8 cellular contexts compared by ENCODE assay signal in the genomic region with DNA sequence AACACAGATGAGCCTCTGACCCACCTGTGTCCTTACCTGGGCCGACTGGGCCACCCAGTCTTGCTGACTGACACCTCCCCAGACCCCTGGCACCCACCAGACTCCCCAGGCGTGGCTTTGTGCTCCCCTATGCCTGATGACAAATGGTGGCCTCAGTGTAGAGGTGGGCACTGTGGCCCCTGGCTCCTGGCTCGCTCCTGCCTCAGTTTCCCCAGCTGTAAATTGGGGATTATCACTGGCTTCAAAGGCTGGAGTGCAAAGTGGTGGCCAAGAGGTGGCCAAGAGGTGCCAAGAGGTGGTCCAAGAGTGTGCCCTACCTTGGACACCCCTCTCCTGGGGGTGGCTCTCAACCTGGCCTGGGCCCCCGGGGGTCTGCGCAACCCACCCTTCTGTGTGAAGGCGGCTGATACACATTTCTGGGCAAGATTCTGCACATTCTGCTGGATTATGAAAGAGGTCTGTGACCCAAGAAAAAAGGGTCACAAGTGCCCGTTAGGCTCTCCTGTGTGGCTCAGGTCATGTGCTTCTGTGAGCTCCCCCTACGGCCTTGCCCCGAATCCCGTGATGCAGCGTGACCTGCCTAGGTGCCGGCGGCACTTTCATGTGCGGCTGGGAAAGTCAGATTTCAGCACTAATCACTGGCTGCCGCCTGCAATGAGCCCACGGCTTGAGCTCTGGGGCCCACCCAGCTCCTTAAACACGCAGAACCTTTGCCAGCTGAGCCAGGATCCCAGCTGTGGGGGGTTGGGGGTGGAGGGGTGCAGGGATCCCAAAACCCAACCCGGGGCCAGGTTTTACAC. TPM values are rescaled to one million over a fixed set of nuclear protein-coding genes. Genes with fewer than 3 reads are reported as not detected.
A peak's percentile ranks its signal among the peaks of the same experiment; 100 is the strongest.
DNase-seq lines count a peak whose midpoint lies in the region; ATAC-seq, FAIRE-seq and TF ChIP-seq lines count a peak whose summit lies in the region.
"Not testable (repeated sequence)": the region's sequence is repeated elsewhere in the genome, so short reads cannot be mapped to it uniquely, and the experiment has no call there.

No MANE protein-coding gene starts in this region.

- peaks cover 88% of the 10 kb centered on the region for H3K36me3 ChIP-seq in NT2/D1 (ENCODE audit: insufficient read depth, insufficient read length, low read length)
- peaks cover 9 to 27% of the 10 kb centered on the region in 2 experiments for H3K36me3 ChIP-seq in keratinocyte (ENCODE audit: control insufficient read depth in 2 of 2, extremely low read depth in 1 of 2, insufficient read depth in 2 of 2, low read length in 2 of 2)
- H3K36me3 ChIP-seq in stomach smooth muscle (ENCODE audit: control insufficient read depth in 2 of 2, insufficient read depth in 2 of 2, low read length in 2 of 2) = not testable (repeated sequence)

- peaks cover 76% of the 10 kb centered on the region for H4K20me1 ChIP-seq in keratinocyte (ENCODE audit: control insufficient read depth, extremely low read depth, insufficient read depth, low read length)

- H3K4me3 Mint-ChIP-seq in T-helper 2 cell treated with Interferon-gamma antibody and Interleukin-4, amounts not matched to agents 5 μg/mL and 100 μg/mL, for 36 hours = not testable (repeated sequence)
- H3K4me3 Mint-ChIP-seq in activated T-helper 17 cell treated with anti-CD3 and anti-CD28 coated beads, Interleukin-2, amount 50 U/mL, for 72 hours = peak overlapping the region; percentile 81

- ATAC-seq in activated T-helper 17 cell treated with anti-CD3 and anti-CD28 coated beads, Interleukin-2, amount 50 U/mL, for 72 hours (replicated peaks) = not testable (repeated sequence)

- in situ Hi-C loops in Caki2 (cut with HindIII; ENCODE audit: low pct_unique_long_range_greater_than_20kb, low sequenced_read_pairs) = not testable (repeated sequence)

- H3K9me3 Mint-ChIP-seq in T-helper 2 cell treated with Interferon-gamma antibody and Interleukin-4, amounts not matched to agents 5 μg/mL and 100 μg/mL, for 36 hours; activated T-helper 17 cell treated with anti-CD3 and anti-CD28 coated beads, Interleukin-2, amount 50 U/mL, for 72 hours: not testable (repeated sequence)

- peaks cover 95% of the 10 kb centered on the region for H3K79me2 ChIP-seq in keratinocyte (ENCODE audit: control insufficient read depth, insufficient read depth, low read length)

- not testable (repeated sequence) for H3K9me1 ChIP-seq in keratinocyte (ENCODE audit: control insufficient read depth, extremely low read depth, insufficient read depth, low read length)

- not testable (repeated sequence) for TF ChIP-seq CTCF in keratinocyte (optimal IDR thresholded peaks at IDR 0.05 in 1 of 3, IDR thresholded peaks at IDR 0.05 in 1 of 3, conservative IDR thresholded peaks at IDR 0.05 in 1 of 3; ENCODE audit: extremely low read depth in 1 of 3, insufficient read depth in 2 of 3, low read length in 3 of 3); retinal pigment epithelial cell (conservative IDR thresholded peaks at IDR 0.05; ENCODE audit: low read depth, low read length)

- peak overlapping the region; percentile 32 for H3K4me2 ChIP-seq in keratinocyte (ENCODE audit: control insufficient read depth, extremely low read depth, insufficient read depth, low read depth, low read length)

- H3K36me3 Mint-ChIP-seq in T-helper 2 cell treated with Interferon-gamma antibody and Interleukin-4, amounts not matched to agents 5 μg/mL and 100 μg/mL, for 36 hours (ENCODE audit: low read depth) = peaks cover 58% of the 10 kb centered on the region
- peaks cover 99% of the 10 kb centered on the region for H3K36me3 Mint-ChIP-seq in activated T-helper 17 cell treated with anti-CD3 and anti-CD28 coated beads, Interleukin-2, amount 50 U/mL, for 72 hours (ENCODE audit: low read depth)

- not testable (repeated sequence) for H3K27me3 Mint-ChIP-seq in T-helper 2 cell treated with Interferon-gamma antibody and Interleukin-4, amounts not matched to agents 5 μg/mL and 100 μg/mL, for 36 hours (ENCODE audit: low read depth); activated T-helper 17 cell treated with anti-CD3 and anti-CD28 coated beads, Interleukin-2, amount 50 U/mL, for 72 hours

- peak overlapping the region; percentile 26 for H3K9ac ChIP-seq in NT2/D1 (ENCODE audit: insufficient read length, low read depth)
- not testable (repeated sequence) for H3K9ac ChIP-seq in keratinocyte (ENCODE audit: control insufficient read depth, extremely low read depth, insufficient read depth, low read length); stomach smooth muscle (ENCODE audit: low read length in 2 of 2)

- peaks cover 54% of the 10 kb centered on the region for H3K4me1 Mint-ChIP-seq in T-helper 2 cell treated with Interferon-gamma antibody and Interleukin-4, amounts not matched to agents 5 μg/mL and 100 μg/mL, for 36 hours (ENCODE audit: low read depth)
- peaks cover 25% of the 10 kb centered on the region for H3K4me1 Mint-ChIP-seq in activated T-helper 17 cell treated with anti-CD3 and anti-CD28 coated beads, Interleukin-2, amount 50 U/mL, for 72 hours

- H3K4me3 ChIP-seq in NT2/D1 (ENCODE audit: insufficient read length, low read depth); keratinocyte (ENCODE audit: control insufficient read depth in 2 of 3, extremely low read depth in 1 of 3, insufficient read depth in 2 of 3, low read depth in 1 of 3, low read length in 3 of 3); retinal pigment epithelial cell (ENCODE audit: low read length); stomach smooth muscle (ENCODE audit: low read length in 2 of 2): not testable (repeated sequence)

- peaks cover 33% of the 10 kb centered on the region for H3K4me1 ChIP-seq in NT2/D1 (ENCODE audit: insufficient read depth, insufficient read length)
- H3K4me1 ChIP-seq in keratinocyte (ENCODE audit: control insufficient read depth, extremely low read depth, insufficient read depth, low read length) = peaks cover 56% of the 10 kb centered on the region
- H3K4me1 ChIP-seq in stomach smooth muscle (ENCODE audit: control insufficient read depth, insufficient read depth, low read length) = peaks cover 69% of the 10 kb centered on the region

- not testable (repeated sequence) for FAIRE-seq in keratinocyte (lab: Jason Lieb, UNC)

- peak overlapping the region; percentile 26 for H3K27ac ChIP-seq in caudate nucleus (ENCODE audit: low read depth, low read length)
- H3K27ac ChIP-seq in keratinocyte (ENCODE audit: control insufficient read depth, insufficient read depth, low read length) = not testable (repeated sequence)
- H3K27ac ChIP-seq in stomach smooth muscle (ENCODE audit: low read length) = peak overlapping the region; percentile 69

- H3K27me3 ChIP-seq in NT2/D1 (ENCODE audit: insufficient read depth, insufficient read length); keratinocyte (ENCODE audit: control insufficient read depth, extremely low read depth, insufficient read depth, low read length); stomach smooth muscle (ENCODE audit: control insufficient read depth in 1 of 2, insufficient read depth in 2 of 2, low read length in 2 of 2): not testable (repeated sequence)

- dilution Hi-C loops in keratinocyte (cut with MboI; ENCODE audit: extremely low pct_ligation_motif_present, low sequenced_read_pairs) = not testable (repeated sequence)

- not testable (repeated sequence) for H2AFZ ChIP-seq in keratinocyte (ENCODE audit: control insufficient read depth, low read length)

- DNase-seq in Caki2 (ENCODE audit: low read depth) = peak; percentile 57
- not testable (repeated sequence) for DNase-seq in NT2/D1 (ENCODE audit: low read depth, low spot score); T-helper 2 cell treated with Interferon-gamma antibody and Interleukin-4, amounts not matched to agents 5 μg/mL and 100 μg/mL, for 36 hours (ENCODE audit: low spot score); caudate nucleus (lab: John Stamatoyannopoulos, UW); keratinocyte (ENCODE audit: low read depth, low spot score)
- peak; percentile 84 for DNase-seq in retinal pigment epithelial cell (ENCODE audit: low read depth)

- H3K27ac Mint-ChIP-seq in T-helper 2 cell treated with Interferon-gamma antibody and Interleukin-4, amounts not matched to agents 5 μg/mL and 100 μg/mL, for 36 hours = peak overlapping the region; percentile 55
- not testable (repeated sequence) for H3K27ac Mint-ChIP-seq in activated T-helper 17 cell treated with anti-CD3 and anti-CD28 coated beads, Interleukin-2, amount 50 U/mL, for 72 hours

- H3K9me3 ChIP-seq in NT2/D1 (ENCODE audit: insufficient read depth, low read length); keratinocyte (ENCODE audit: control insufficient read depth, low read depth, low read length); stomach smooth muscle (ENCODE audit: control insufficient read depth in 2 of 2, low read length in 2 of 2): not testable (repeated sequence)

RNA-seq across cellular contexts. Expression of a gene that starts 7.8 kb away (rescaled TPM):
- total RNA-seq in Caki2 (2014; rRNA removed; shearing (Covaris generic); ENCODE audit: low replicate concordance) = 81.4 and 81.7 TPM in 2 replicates
- 100 to 1,000 TPM; 130 to 233 TPM for total RNA-seq in activated T-helper 17 cell treated with anti-CD3 and anti-CD28 coated beads, Interleukin-2, amount 50 U/mL, for 72 hours
- 110 to 326 TPM (median 114 TPM) in 3 replicates for polyA plus RNA-seq in keratinocyte
- polyA plus RNA-seq in keratinocyte (2011; ENCODE audit: low read depth) = 29.9 TPM
- polyA plus RNA-seq in keratinocyte (2011; cell fraction: cytosol; rRNA removed) = 116 and 170 TPM in 2 replicates
- polyA plus RNA-seq in keratinocyte (2011; cell fraction: nucleus; rRNA removed) = 485 and 588 TPM in 2 replicates
- 227 and 536 TPM in 2 replicates for polyA plus RNA-seq in keratinocyte (2012; ENCODE audit: low replicate concordance)
- 188 to 879 TPM (median 193 TPM) in 3 replicates for polyA minus RNA-seq in keratinocyte
- 339 TPM for polyA minus RNA-seq in keratinocyte (2011; cell fraction: cytosol; rRNA and poly(A)+ RNA removed)
- 418 and 454 TPM in 2 replicates for polyA minus RNA-seq in keratinocyte (2011; cell fraction: nucleus; rRNA and poly(A)+ RNA removed)
